ENCODE assay signal across 9 cellular contexts in genomic region chr1:41673355-41673754, GRCh38.
DNase-seq lines count a peak whose midpoint lies in the region; ATAC-seq, FAIRE-seq and TF ChIP-seq lines count a peak whose summit lies in the region.
"Had no signal": no experiment of that assay in that cellular context is flagged by ENCODE, and none has a peak within 500 bp of the region (broad histone marks: within the 10 kb centered on the region; RNA-seq: fewer than 3 reads in every experiment).

No MANE protein-coding gene starts in this region.

- POLR2A ChIA-PET in activated CD4-positive, alpha-beta T cell treated with anti-CD3 and anti-CD28 coated beads for 36 hours (lab: Charles Lee), result interaction anchor here (0.6 to 2.2 kb wide), 4 partner anchors 9 to 73 kb away, joined by 3 to 6 read pairs (median 3); no protein-coding TSS in a partner anchor
- POLR2A ChIA-PET in Caco-2 (lab: Charles Lee), result no interaction called here

- ATAC-seq in HG02798 (IDR thresholded peaks at IDR 0.05; ENCODE audit: poor library complexity, unreplicated experiment) (peak; percentile 41), HG03025 (IDR thresholded peaks at IDR 0.05; ENCODE audit: low FRiP score, unreplicated experiment) (no peak)
- peak; percentile 71 for ATAC-seq in activated CD4-positive, alpha-beta T cell treated with anti-CD3 and anti-CD28 coated beads for 36 hours
- ATAC-seq: HCT116 had no signal

- H3K27me3 ChIP-seq in Caco-2 (replicated peaks; ENCODE audit: control insufficient read depth, insufficient read depth, low read length), result no peaks in the 10 kb centered on the region

- no TSS peak for BruUV-seq in Caco-2 (replicated peaks; lab: Mats Ljungman, UMichigan)

- H3K27ac ChIP-seq in kidney (ENCODE audit: low read depth in 2 of 2, low read length in 2 of 2) (no peak overlapping the region), caudate nucleus (ENCODE audit: low read depth, low read length) (no peak overlapping the region)

- H3K9me3 ChIP-seq in kidney (ENCODE audit: control insufficient read depth in 1 of 2, low read length in 2 of 2) (no peaks in the 10 kb centered on the region), Caco-2 (no peaks in the 10 kb centered on the region)

- FAIRE-seq in GM12891 (lab: Jason Lieb, UNC), result peak; percentile 76
- no peak for FAIRE-seq in kidney (lab: Jason Lieb, UNC)

- CTCF ChIA-PET in activated CD4-positive, alpha-beta T cell treated with anti-CD3 and anti-CD28 coated beads for 36 hours (lab: Charles Lee), result interaction anchor here (0.7 to 2.4 kb wide), 12 partner anchors 8 to 247 kb away, joined by 3 to 9 read pairs (median 4); no protein-coding TSS in a partner anchor
- CTCF ChIA-PET in Caco-2 (lab: Charles Lee), result no interaction called here

- no peaks in the 10 kb centered on the region for H3K36me3 Mint-ChIP-seq in activated CD4-positive, alpha-beta T cell treated with anti-CD3 and anti-CD28 coated beads for 36 hours (ENCODE audit: low read depth)
- H3K36me3 Mint-ChIP-seq in Caco-2 (ENCODE audit: insufficient read depth, unreplicated experiment), result no peaks in the 10 kb centered on the region

- H3K9me3 Mint-ChIP-seq in activated CD4-positive, alpha-beta T cell treated with anti-CD3 and anti-CD28 coated beads for 36 hours (ENCODE audit: low read depth), result no peaks in the 10 kb centered on the region
- H3K9me3 Mint-ChIP-seq in Caco-2 (ENCODE audit: unreplicated experiment), result no peaks in the 10 kb centered on the region

- H3K36me3 ChIP-seq in kidney (ENCODE audit: control insufficient read depth in 1 of 2, insufficient read depth in 2 of 2, low read length in 2 of 2), result no peaks in the 10 kb centered on the region
- H3K36me3 ChIP-seq in Caco-2 (ENCODE audit: control insufficient read depth, insufficient read depth, low read length), result no peaks in the 10 kb centered on the region

- H3K4me3 ChIP-seq in kidney (ENCODE audit: low read length in 2 of 2) (no peak overlapping the region), Caco-2 (ENCODE audit: low read depth, low read length) (no peak overlapping the region)

- TF ChIP-seq CTCF in kidney (IDR thresholded peaks at IDR 0.05; ENCODE audit: borderline replicate concordance, extremely low read depth, insufficient read depth) (no peak), Caco-2 (IDR thresholded peaks at IDR 0.05; ENCODE audit: insufficient read depth in 1 of 2, low read depth in 1 of 2, low read length in 1 of 2, severe bottlenecking in 1 of 2, unreplicated experiment in 1 of 2) (no peak)

- intact Hi-C loops in activated CD4-positive, alpha-beta T cell treated with anti-CD3 and anti-CD28 coated beads for 36 hours (cut with DNase I, micrococcal nuclease), result loop anchor here in 1 of 2 experiments (1.0 kb wide), 1 partner anchor 34 kb away; no protein-coding TSS in a partner anchor
- intact Hi-C loops in kidney (cut with DNase I), result no loop called here
- intact Hi-C loops in Caco-2 (cut with micrococcal nuclease; ENCODE audit: unreplicated experiment), result no loop called here

- H3K4me1 Mint-ChIP-seq in activated CD4-positive, alpha-beta T cell treated with anti-CD3 and anti-CD28 coated beads for 36 hours, result peaks cover 91% of the 10 kb centered on the region
- peaks cover 16% of the 10 kb centered on the region for H3K4me1 Mint-ChIP-seq in Caco-2 (ENCODE audit: low read depth, unreplicated experiment)

- no peaks in the 10 kb centered on the region for H3K27me3 Mint-ChIP-seq in activated CD4-positive, alpha-beta T cell treated with anti-CD3 and anti-CD28 coated beads for 36 hours
- H3K27me3 Mint-ChIP-seq in Caco-2 (ENCODE audit: insufficient read depth, unreplicated experiment), result no peaks in the 10 kb centered on the region

- peak overlapping the region; percentile 80 for H3K27ac Mint-ChIP-seq in activated CD4-positive, alpha-beta T cell treated with anti-CD3 and anti-CD28 coated beads for 36 hours
- H3K27ac Mint-ChIP-seq in Caco-2 (ENCODE audit: unreplicated experiment), result no peak overlapping the region

- H3K4me1 ChIP-seq in kidney (ENCODE audit: control insufficient read depth in 1 of 2, insufficient read depth in 1 of 2, low read depth in 1 of 2, low read length in 2 of 2), result peaks cover 0 to 3% of the 10 kb centered on the region in 2 donors
- H3K4me1 ChIP-seq in Caco-2, result peaks cover 11% of the 10 kb centered on the region

- H3K9ac ChIP-seq in kidney (ENCODE audit: low read length in 2 of 2), result no peak overlapping the region

- peak overlapping the region; percentile 50 for H3K4me3 Mint-ChIP-seq in activated CD4-positive, alpha-beta T cell treated with anti-CD3 and anti-CD28 coated beads for 36 hours
- no peak overlapping the region for H3K4me3 Mint-ChIP-seq in Caco-2 (ENCODE audit: unreplicated experiment)

- TF ChIP-seq POLR2A in GM12891 (IDR thresholded peaks at IDR 0.05; ENCODE audit: low read depth, low read length), result no peak

- DNase-seq in GM12891 (ENCODE audit: insufficient read length, low spot score) (no peak), kidney (peak; percentile 53), NCI-H2029 treated with DMSO at 0.1 percent for 48 hours (lab: John Stamatoyannopoulos, UW) (no peak), caudate nucleus (lab: John Stamatoyannopoulos, UW) (no peak), Caco-2 (no peak)
- DNase-seq in activated CD4-positive, alpha-beta T cell treated with anti-CD3 and anti-CD28 coated beads for 36 hours, result peak; percentile 68

TF ChIP-seq in GM12891, 5 proteins besides CTCF, POLR2A, EP300 and RAD21:
- TF ChIP-seq TAF1 (IDR thresholded peaks at IDR 0.05; ENCODE audit: low read depth, low read length) (no peak), PAX5 (IDR thresholded peaks at IDR 0.05; ENCODE audit: insufficient read depth, low read length, severe bottlenecking) (peak; percentile 28), POLR2AphosphoS5 (IDR thresholded peaks at IDR 0.05; ENCODE audit: low read depth, low read length) (no peak), POU2F2 (IDR thresholded peaks at IDR 0.05; ENCODE audit: low read depth, low read length) (no peak), SPI1 (IDR thresholded peaks at IDR 0.05; ENCODE audit: low read depth, low read length) (no peak)

Comparison
In these comparisons a context has a peak if more than half of its experiments do, and no peak if none do; other contexts are left out.
1. DNase-seq: peak in activated CD4-positive, alpha-beta T cell treated with anti-CD3 and anti-CD28 coated beads for 36 hours (single experiment) and kidney (single experiment); none in GM12891 (single experiment), NCI-H2029 treated with DMSO at 0.1 percent for 48 hours (single experiment), caudate nucleus (0 of 61) and Caco-2 (0 of 2).